ENCODE assay signal across 10 cellular contexts in the genomic region with DNA sequence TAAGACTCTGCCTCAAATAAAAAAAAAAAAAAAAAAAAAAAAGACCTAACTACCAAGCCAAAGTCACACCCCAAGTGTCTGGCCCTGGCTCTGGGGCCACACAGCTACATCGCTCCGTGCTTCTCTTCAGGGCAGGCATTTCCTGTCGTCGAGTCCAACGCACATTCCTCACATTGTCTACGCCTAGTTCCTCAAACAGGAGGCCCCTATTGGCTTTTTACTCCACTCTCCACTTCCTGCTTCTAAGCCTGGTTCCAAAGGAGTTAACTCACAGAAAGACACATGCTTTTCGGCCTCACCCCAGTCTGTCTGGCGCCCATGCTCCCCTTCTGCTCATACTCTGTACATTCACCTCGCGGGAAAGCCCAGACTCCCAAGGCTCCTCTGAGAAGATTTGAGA. TPM values are rescaled to one million over a fixed set of nuclear protein-coding genes. Genes with fewer than 3 reads are reported as not detected.
DNase-seq lines count a peak whose midpoint lies in the region; ATAC-seq and TF ChIP-seq lines count a peak whose summit lies in the region.
"Had no signal": no experiment of that assay in that cellular context is flagged by ENCODE, and none has a peak within 500 bp of the region (broad histone marks: within the 10 kb centered on the region; RNA-seq: fewer than 3 reads in every experiment).

No MANE protein-coding gene starts in this region.

- TF ChIP-seq CTCF in H9 (conservative IDR thresholded peaks at IDR 0.05), result no peak

- no peak overlapping the region for H2AK5ac ChIP-seq in H9 (ENCODE audit: insufficient read length, low read length)

- no peak overlapping the region for H4K8ac ChIP-seq in H9 (replicated peaks; ENCODE audit: insufficient read length, low read depth, low read length)

- no peak overlapping the region for H3K27ac ChIP-seq in H9 (ENCODE audit: insufficient read length, low read depth, low read length)
- H3K27ac ChIP-seq in SJSA1, result peak overlapping the region; percentile 74
- H3K27ac ChIP-seq: thyroid gland had no signal

- peaks cover 2% of the 10 kb centered on the region; the same call in 1 of the 2 replicates for H3K79me2 ChIP-seq in H9 (ENCODE audit: insufficient read depth, low read length)

- no peaks in the 10 kb centered on the region for H3K23me2 ChIP-seq in H9 (ENCODE audit: insufficient read length, low read depth, low read length, poor library complexity, severe bottlenecking)

- H3K27me3 ChIP-seq in H9 (ENCODE audit: insufficient read depth, low read length) (no peaks in the 10 kb centered on the region), SJSA1 (replicated peaks) (no peaks in the 10 kb centered on the region)
- H3K27me3 ChIP-seq: thyroid gland had no signal

- no peak overlapping the region for H3K23ac ChIP-seq in H9 (ENCODE audit: insufficient read length, low read depth, low read length)

- no peak overlapping the region for H3K4ac ChIP-seq in H9 (ENCODE audit: low read depth, low read length)

- no peak overlapping the region for H2BK5ac ChIP-seq in H9 (ENCODE audit: insufficient read length, low read length)

- no peaks in the 10 kb centered on the region for H3K9me3 Mint-ChIP-seq in H9
- no peaks in the 10 kb centered on the region for H3K9me3 Mint-ChIP-seq in activated T-helper 1 cell treated with anti-CD3 and anti-CD28 coated beads, Interleukin-12 subunit alpha, Interleukin-12 subunit beta, Interleukin-2, Interleukin-4 antibody, amounts not matched to agents 30 ng/mL and 10 ng/mL and 1 ng/mL, durations not matched to agents 14 hours and 24 hours and 36 hours

- no peak overlapping the region for H2AFZ ChIP-seq in H9 (ENCODE audit: low read length)

- H3K14ac ChIP-seq in H9 (ENCODE audit: insufficient read depth, low read length), result no peak overlapping the region

- H3K79me1 ChIP-seq in H9 (ENCODE audit: insufficient read depth, low read depth, low read length, poor library complexity, severe bottlenecking), result no peaks in the 10 kb centered on the region

- no peaks in the 10 kb centered on the region; a peak in 1 of 7 replicates for H3K36me3 Mint-ChIP-seq in H9 (ENCODE audit: insufficient read depth in 1 of 3, low read depth in 3 of 3)
- no peaks in the 10 kb centered on the region for H3K36me3 Mint-ChIP-seq in activated T-helper 1 cell treated with anti-CD3 and anti-CD28 coated beads, Interleukin-12 subunit alpha, Interleukin-12 subunit beta, Interleukin-2, Interleukin-4 antibody, amounts not matched to agents 30 ng/mL and 10 ng/mL and 1 ng/mL, durations not matched to agents 14 hours and 24 hours and 36 hours (ENCODE audit: low read depth)

- H3K27me3 Mint-ChIP-seq in H9 (ENCODE audit: low read depth), result peaks cover 2% of the 10 kb centered on the region
- H3K27me3 Mint-ChIP-seq in activated T-helper 1 cell treated with anti-CD3 and anti-CD28 coated beads, Interleukin-12 subunit alpha, Interleukin-12 subunit beta, Interleukin-2, Interleukin-4 antibody, amounts not matched to agents 30 ng/mL and 10 ng/mL and 1 ng/mL, durations not matched to agents 14 hours and 24 hours and 36 hours (ENCODE audit: insufficient read depth), result peaks cover 12% of the 10 kb centered on the region

- peak; percentile 85 for DNase-seq in H9
- DNase-seq in SJSA1 (ENCODE audit: low read depth in 1 of 2, low spot score in 2 of 2), result peak; percentile 64 to 72
- DNase-seq in glomerular endothelial cell (ENCODE audit: extremely low read depth, low read depth, low spot score), result peak; percentile 50
- DNase-seq in putamen (ENCODE audit: low spot score), result peak; percentile 2
- no peak for DNase-seq in activated T-helper 1 cell treated with anti-CD3 and anti-CD28 coated beads, Interleukin-12 subunit alpha, Interleukin-12 subunit beta, Interleukin-2, Interleukin-4 antibody, amounts not matched to agents 30 ng/mL and 10 ng/mL and 1 ng/mL, durations not matched to agents 14 hours and 24 hours and 36 hours (ENCODE audit: low spot score)
- DNase-seq in NCI-H510A (lab: John Stamatoyannopoulos, UW), result no peak
- DNase-seq: NCI-H146 had no signal

- no peak overlapping the region for H3K18ac ChIP-seq in H9 (ENCODE audit: insufficient read length, low read depth, low read length)

- no peak overlapping the region for H3K4me3 ChIP-seq in SJSA1
- H3K4me3 ChIP-seq: thyroid gland had no signal

- H4K20me1 ChIP-seq in H9 (ENCODE audit: control insufficient read depth, insufficient read depth, insufficient read length), result no peaks in the 10 kb centered on the region

- no peak overlapping the region for H4K91ac ChIP-seq in H9 (ENCODE audit: insufficient read length, low read depth, low read length)

- H3K9me3 ChIP-seq in H9 (ENCODE audit: control insufficient read depth, low read depth, low read length), result no peaks in the 10 kb centered on the region
- no peaks in the 10 kb centered on the region for H3K9me3 ChIP-seq in SJSA1 (replicated peaks)
- H3K9me3 ChIP-seq: thyroid gland had no signal

- peak overlapping the region in 2 of 3 experiments; percentile 31 to 86; a peak in 4 of 7 replicates for H3K27ac Mint-ChIP-seq in H9
- no peak overlapping the region for H3K27ac Mint-ChIP-seq in activated T-helper 1 cell treated with anti-CD3 and anti-CD28 coated beads, Interleukin-12 subunit alpha, Interleukin-12 subunit beta, Interleukin-2, Interleukin-4 antibody, amounts not matched to agents 30 ng/mL and 10 ng/mL and 1 ng/mL, durations not matched to agents 14 hours and 24 hours and 36 hours

- H2BK120ac ChIP-seq in H9 (ENCODE audit: low read depth, low read length, poor library complexity, severe bottlenecking), result no peak overlapping the region

- H3K4me1 ChIP-seq in H9 (ENCODE audit: insufficient read depth, low read length) (peaks cover 3% of the 10 kb centered on the region; the same call in 1 of the 2 replicates), SJSA1 (replicated peaks) (peaks cover 19% of the 10 kb centered on the region)
- H3K4me1 ChIP-seq: thyroid gland had no signal

- no peak overlapping the region for H2BK20ac ChIP-seq in H9 (ENCODE audit: low read depth, low read length, poor library complexity, severe bottlenecking)

- H3K4me2 ChIP-seq in H9 (ENCODE audit: insufficient read depth, insufficient read length, low read length), result no peak overlapping the region

- H3T11ph ChIP-seq in H9 (ENCODE audit: low read length), result no peak overlapping the region

- H3K4me3 Mint-ChIP-seq in H9, result no peak overlapping the region
- no peak overlapping the region for H3K4me3 Mint-ChIP-seq in activated T-helper 1 cell treated with anti-CD3 and anti-CD28 coated beads, Interleukin-12 subunit alpha, Interleukin-12 subunit beta, Interleukin-2, Interleukin-4 antibody, amounts not matched to agents 30 ng/mL and 10 ng/mL and 1 ng/mL, durations not matched to agents 14 hours and 24 hours and 36 hours

- H2BK12ac ChIP-seq in H9 (ENCODE audit: insufficient read length, low read depth, low read length), result peak overlapping the region; percentile 47

- intact Hi-C loops in activated T-helper 1 cell treated with anti-CD3 and anti-CD28 coated beads, Interleukin-12 subunit alpha, Interleukin-12 subunit beta, Interleukin-2, Interleukin-4 antibody, amounts not matched to agents 30 ng/mL and 10 ng/mL and 1 ng/mL, durations not matched to agents 14 hours and 24 hours and 36 hours (cut with micrococcal nuclease), result no loop called here

- peaks cover 4 to 9% of the 10 kb centered on the region in 2 experiments for H3K4me1 Mint-ChIP-seq in H9
- H3K4me1 Mint-ChIP-seq in activated T-helper 1 cell treated with anti-CD3 and anti-CD28 coated beads, Interleukin-12 subunit alpha, Interleukin-12 subunit beta, Interleukin-2, Interleukin-4 antibody, amounts not matched to agents 30 ng/mL and 10 ng/mL and 1 ng/mL, durations not matched to agents 14 hours and 24 hours and 36 hours (ENCODE audit: low read depth), result no peaks in the 10 kb centered on the region

- no peak overlapping the region for H4K5ac ChIP-seq in H9 (ENCODE audit: insufficient read length, low read depth, low read length)

- H3K9ac ChIP-seq in H9 (ENCODE audit: extremely low read depth, insufficient read length, low read length), result no peak overlapping the region

- no peak overlapping the region for H3K56ac ChIP-seq in H9 (ENCODE audit: insufficient read length, low read depth, low read length)

- no peak overlapping the region for H2BK15ac ChIP-seq in H9 (ENCODE audit: low read depth, low read length)

- no CpG with 5 or more reads among the region's 10 CpGs for WGBS in H9 (ENCODE audit: extremely low coverage, insufficient read length, low lambda C conversion rate)

- no peak for ATAC-seq in GM21515 (IDR thresholded peaks at IDR 0.05; ENCODE audit: unreplicated experiment)
- no peak for ATAC-seq in GM18868 (IDR thresholded peaks at IDR 0.05; ENCODE audit: unreplicated experiment)

- H3K36me3 ChIP-seq in SJSA1, result no peaks in the 10 kb centered on the region
- H3K36me3 ChIP-seq: thyroid gland had no signal

RNA-seq across cellular contexts. Expression of a gene that starts 28.8 kb away (rescaled TPM):
- not detected in 2 replicates for total RNA-seq in H9 (2021)
- not detected in 2 replicates for total RNA-seq in SJSA1 (2014; rRNA removed; shearing (Covaris generic))
- not detected in 2 replicates for total RNA-seq in glomerular endothelial cell
- not detected in 2 replicates for total RNA-seq in activated T-helper 1 cell treated with anti-CD3 and anti-CD28 coated beads, Interleukin-12 subunit alpha, Interleukin-12 subunit beta, Interleukin-2, Interleukin-4 antibody, amounts not matched to agents 30 ng/mL and 10 ng/mL and 1 ng/mL, durations not matched to agents 14 hours and 24 hours and 36 hours
- total RNA-seq: thyroid gland had no signal

RNA-seq across cellular contexts. Expression of a gene that starts 37.4 kb away (rescaled TPM):
- total RNA-seq in H9 (2021) (398 and 417 TPM in 2 replicates), glomerular endothelial cell (233 and 236 TPM in 2 replicates)
- 466 and 604 TPM in 2 replicates for total RNA-seq in SJSA1 (2014; rRNA removed; shearing (Covaris generic))
- total RNA-seq in activated T-helper 1 cell treated with anti-CD3 and anti-CD28 coated beads, Interleukin-12 subunit alpha, Interleukin-12 subunit beta, Interleukin-2, Interleukin-4 antibody, amounts not matched to agents 30 ng/mL and 10 ng/mL and 1 ng/mL, durations not matched to agents 14 hours and 24 hours and 36 hours, result 491 and 514 TPM in 2 replicates

Comparison
In these comparisons a context has a peak if more than half of its experiments do, and no peak if none do; other contexts are left out.
1. DNase-seq: peak in H9 (single experiment), SJSA1 (2 of 2), glomerular endothelial cell (single experiment) and putamen (single experiment); none in activated T-helper 1 cell treated with anti-CD3 and anti-CD28 coated beads, Interleukin-12 subunit alpha, Interleukin-12 subunit beta, Interleukin-2, Interleukin-4 antibody, amounts not matched to agents 30 ng/mL and 10 ng/mL and 1 ng/mL, durations not matched to agents 14 hours and 24 hours and 36 hours (single experiment) and NCI-H510A (single experiment).